In the genomic region with DNA sequence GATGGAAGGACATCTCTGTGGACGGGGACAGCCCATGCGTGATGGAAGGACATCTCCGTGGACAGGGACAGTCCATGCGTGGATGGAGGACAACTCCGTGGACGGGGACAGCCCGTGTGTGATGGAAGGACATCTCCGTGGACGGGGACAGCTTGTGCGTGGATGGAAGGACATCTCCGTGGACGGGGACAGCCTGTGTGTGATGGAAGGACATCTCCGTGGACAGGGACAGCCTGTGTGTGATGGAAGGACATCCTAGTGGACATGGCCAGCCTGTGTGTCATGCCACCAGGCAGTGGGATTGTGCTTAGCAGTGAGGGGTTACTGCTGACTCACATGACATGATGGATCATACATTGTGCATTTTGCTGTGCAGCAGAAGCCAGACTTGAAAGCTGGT, we compare ENCODE assay signal across 30 cellular contexts. TPM values are rescaled to one million over a fixed set of nuclear protein-coding genes. Genes with fewer than 3 reads are reported as not detected.
DNase-seq lines count a peak whose midpoint lies in the region; ATAC-seq, FAIRE-seq and TF ChIP-seq lines count a peak whose summit lies in the region.
"Had no signal": no experiment of that assay in that cellular context is flagged by ENCODE, and none has a peak within 500 bp of the region (broad histone marks: within the 10 kb centered on the region; RNA-seq: fewer than 3 reads in every experiment).

No MANE protein-coding gene starts in this region.

- peaks cover 10% of the 10 kb centered on the region for H3K36me3 Mint-ChIP-seq in T-helper 1 cell treated with Interleukin-12 subunit alpha and Interleukin-12 subunit beta and Interleukin-4 antibody, amounts not matched to agents 30 μg/mL and 1 μg/mL, for 36 hours (ENCODE audit: low read depth)

- ATAC-seq in left lobe of liver, result no peak
- ATAC-seq: gastrocnemius medialis; HepG2; left colon; stimulated activated naive CD8-positive, alpha-beta T cell treated with anti-CD3 and anti-CD28 coated beads, Interleukin-15, amount 100 ng/mL, for 72 hours had no signal

- H3K27me3 Mint-ChIP-seq in T-helper 1 cell treated with Interleukin-12 subunit alpha and Interleukin-12 subunit beta and Interleukin-4 antibody, amounts not matched to agents 30 μg/mL and 1 μg/mL, for 36 hours (ENCODE audit: low read depth), result no peaks in the 10 kb centered on the region
- H3K27me3 Mint-ChIP-seq: activated T-cell treated with anti-CD3 and anti-CD28 coated beads, Interleukin-2, amount 50 U/mL, for 24 hours; stimulated activated naive CD8-positive, alpha-beta T cell treated with anti-CD3 and anti-CD28 coated beads, Interleukin-15, amount 100 ng/mL, for 72 hours had no signal

- H3K4me3 ChIP-seq in bronchial epithelial cell (ENCODE audit: low read depth, low read length) (no peak overlapping the region), vagina (no peak overlapping the region)
- H3K4me3 ChIP-seq: esophagus squamous epithelium, gastrocnemius medialis, right atrium auricular region, thyroid gland had no signal

- DNase-seq in T-helper 1 cell, result no peak
- no peak for DNase-seq in bronchial epithelial cell (ENCODE audit: low read depth)
- DNase-seq in left lobe of liver (ENCODE audit: low spot score), result peak; percentile 30
- DNase-seq in NOMO-1 treated with dmso at 0.1 percent for 144 hours (lab: John Stamatoyannopoulos, UW; ENCODE audit: unreplicated experiment), result no peak
- no peak for DNase-seq in inferior parietal cortex (ENCODE audit: extremely low spot score)
- no peak for DNase-seq in vagina (ENCODE audit: extremely low spot score in 2 of 2)
- DNase-seq: activated gamma-delta T cell; activated T-cell treated with anti-CD3 and anti-CD28 coated beads, Interleukin-2, amount 50 U/mL, for 24 hours; Calu3; dermis blood vessel endothelial cell; esophagus squamous epithelium; gastrocnemius medialis; GF-D8; hippocampal formation; Karpas-422; left colon; mammary epithelial cell; NCI-H146; NCI-H226; Right ventricle myocardium superior; stimulated activated CD4-positive, alpha-beta T cell treated with anti-CD3 and anti-CD28 coated beads, Interleukin-2, amount 100 ng/mL, for 24 hours; stimulated activated naive CD8-positive, alpha-beta T cell treated with anti-CD3 and anti-CD28 coated beads, Interleukin-15, amount 100 ng/mL, for 72 hours; thyroid gland had no signal

- H3K9me3 Mint-ChIP-seq in T-helper 1 cell treated with Interleukin-12 subunit alpha and Interleukin-12 subunit beta and Interleukin-4 antibody, amounts not matched to agents 30 μg/mL and 1 μg/mL, for 36 hours, result no peaks in the 10 kb centered on the region
- H3K9me3 Mint-ChIP-seq: activated T-cell treated with anti-CD3 and anti-CD28 coated beads, Interleukin-2, amount 50 U/mL, for 24 hours; stimulated activated naive CD8-positive, alpha-beta T cell treated with anti-CD3 and anti-CD28 coated beads, Interleukin-15, amount 100 ng/mL, for 72 hours had no signal

- no peaks in the 10 kb centered on the region for H3K27me3 ChIP-seq in bronchial epithelial cell (ENCODE audit: control insufficient read depth, insufficient read depth, low read length)
- no peaks in the 10 kb centered on the region for H3K27me3 ChIP-seq in vagina
- H3K27me3 ChIP-seq: esophagus squamous epithelium, gastrocnemius medialis, right atrium auricular region, thyroid gland had no signal

- intact Hi-C loops in vagina (cut with DNase I), result no loop called here

- peaks cover 7% of the 10 kb centered on the region for H3K4me1 Mint-ChIP-seq in T-helper 1 cell treated with Interleukin-12 subunit alpha and Interleukin-12 subunit beta and Interleukin-4 antibody, amounts not matched to agents 30 μg/mL and 1 μg/mL, for 36 hours (ENCODE audit: low read depth)
- H3K4me1 Mint-ChIP-seq: neural crest cell had no signal

- peaks cover 1% of the 10 kb centered on the region for H3K36me3 ChIP-seq in bronchial epithelial cell (ENCODE audit: control insufficient read depth, insufficient read depth, low read length)
- peaks cover 0 to 15% of the 10 kb centered on the region in 2 donors for H3K36me3 ChIP-seq in vagina

- H3K27ac ChIP-seq in temporal lobe (ENCODE audit: low read depth, low read length), result peak overlapping the region; percentile 41
- H3K27ac ChIP-seq in vagina, result no peak overlapping the region
- H3K27ac ChIP-seq: 22Rv1, esophagus squamous epithelium, gastrocnemius medialis, right atrium auricular region, thyroid gland had no signal

- H3K4me1 ChIP-seq in vagina, result no peaks in the 10 kb centered on the region
- H3K4me1 ChIP-seq: gastrocnemius medialis, right atrium auricular region, thyroid gland had no signal

- TF ChIP-seq CTCF in bronchial epithelial cell (IDR thresholded peaks at IDR 0.05; ENCODE audit: insufficient read depth, low read length, severe bottlenecking) (no peak), vagina (IDR thresholded peaks at IDR 0.05) (no peak)

- no peak overlapping the region for H3K4me3 Mint-ChIP-seq in T-helper 1 cell treated with Interleukin-12 subunit alpha and Interleukin-12 subunit beta and Interleukin-4 antibody, amounts not matched to agents 30 μg/mL and 1 μg/mL, for 36 hours
- H3K4me3 Mint-ChIP-seq: activated T-cell treated with anti-CD3 and anti-CD28 coated beads, Interleukin-2, amount 50 U/mL, for 24 hours; CD14-positive monocyte; neural crest cell; stimulated activated naive CD8-positive, alpha-beta T cell treated with anti-CD3 and anti-CD28 coated beads, Interleukin-15, amount 100 ng/mL, for 72 hours had no signal

- TF ChIP-seq POLR2A in vagina (IDR thresholded peaks at IDR 0.05), result no peak

- no peaks in the 10 kb centered on the region for H3K9me3 ChIP-seq in vagina
- H3K9me3 ChIP-seq: esophagus squamous epithelium, gastrocnemius medialis, right atrium auricular region, thyroid gland had no signal

- H3K27ac Mint-ChIP-seq in T-helper 1 cell treated with Interleukin-12 subunit alpha and Interleukin-12 subunit beta and Interleukin-4 antibody, amounts not matched to agents 30 μg/mL and 1 μg/mL, for 36 hours, result peak overlapping the region; percentile 26
- H3K27ac Mint-ChIP-seq: CD14-positive monocyte had no signal

- FAIRE-seq in bronchial epithelial cell (lab: Jason Lieb, UNC), result peak; percentile 98
- FAIRE-seq: HepG2 had no signal

RNA-seq across cellular contexts. Expression of a gene that starts 30.0 kb away (rescaled TPM):
- total RNA-seq in bronchial epithelial cell (0.53 and 1.7 TPM in 2 replicates), left lobe of liver (4.5 TPM), temporal lobe (0.49 TPM), vagina (21.9 TPM)
- total RNA-seq: HepG2 had no signal
